ENCODE assay signal across 35 cellular contexts in genomic region chr2:202449344-202449743, GRCh38.
"Had no signal": no experiment of that assay in that cellular context is flagged by ENCODE, and none has a peak within 500 bp of the region (broad histone marks: within the 10 kb centered on the region; RNA-seq: fewer than 3 reads in every experiment).

No MANE protein-coding gene starts in this region.

- H3K27me3 Mint-ChIP-seq: activated CD4-positive, alpha-beta T cell treated with anti-CD3 and anti-CD28 coated beads for 36 hours; activated CD8-positive, alpha-beta T cell treated with anti-CD3 and anti-CD28 coated beads for 36 hours; activated naive CD8-positive, alpha-beta T cell; activated T-helper 17 cell treated with anti-CD3 and anti-CD28 coated beads, Interleukin-2, amount 50 U/mL, for 72 hours; effector memory CD8-positive, alpha-beta T cell; T-helper 17 cell had no signal

- H3K9me3 Mint-ChIP-seq: activated T-cell treated with anti-CD3 and anti-CD28 coated beads, Interleukin-2, amount 50 U/mL, for 4 hours; activated T-helper 17 cell treated with anti-CD3 and anti-CD28 coated beads, Interleukin-2, amount 50 U/mL, for 72 hours; effector memory CD8-positive, alpha-beta T cell; T-helper 2 cell treated with Interferon-gamma antibody and Interleukin-4, amounts not matched to agents 5 μg/mL and 100 μg/mL, for 36 hours had no signal

- H3K36me3 ChIP-seq: brain microvascular endothelial cell, esophagus muscularis mucosa had no signal

- H3K4me3 Mint-ChIP-seq: activated CD4-positive, alpha-beta T cell treated with anti-CD3 and anti-CD28 coated beads for 36 hours; activated CD8-positive, alpha-beta T cell treated with anti-CD3 and anti-CD28 coated beads for 36 hours; activated naive CD8-positive, alpha-beta T cell; activated T-cell treated with anti-CD3 and anti-CD28 coated beads, Interleukin-2, amount 50 U/mL, for 4 hours; activated T-helper 17 cell treated with anti-CD3 and anti-CD28 coated beads, Interleukin-2, amount 50 U/mL, for 72 hours; effector memory CD8-positive, alpha-beta T cell; T-helper 17 cell; T-helper 2 cell treated with Interferon-gamma antibody and Interleukin-4, amounts not matched to agents 5 μg/mL and 100 μg/mL, for 36 hours had no signal

- ATAC-seq: activated CD4-positive, alpha-beta T cell treated with anti-CD3 and anti-CD28 coated beads for 36 hours; activated CD8-positive, alpha-beta T cell treated with anti-CD3 and anti-CD28 coated beads for 36 hours; activated T-cell treated with anti-CD3 and anti-CD28 coated beads, Interleukin-2, amount 50 U/mL, for 4 hours; activated T-helper 17 cell treated with anti-CD3 and anti-CD28 coated beads, Interleukin-2, amount 50 U/mL, for 72 hours; effector memory CD8-positive, alpha-beta T cell; foreskin keratinocyte; gastrocnemius medialis; T-helper 17 cell had no signal

- H3K27ac ChIP-seq: brain microvascular endothelial cell, foreskin keratinocyte, gastrocnemius medialis had no signal

- H3K27me3 ChIP-seq: brain microvascular endothelial cell, esophagus muscularis mucosa, foreskin keratinocyte, gastrocnemius medialis had no signal

- H3K4me1 Mint-ChIP-seq: activated CD4-positive, alpha-beta T cell treated with anti-CD3 and anti-CD28 coated beads for 36 hours; activated T-helper 17 cell treated with anti-CD3 and anti-CD28 coated beads, Interleukin-2, amount 50 U/mL, for 72 hours had no signal

- FAIRE-seq: astrocyte, bronchial epithelial cell, colon had no signal

- H3K4me3 ChIP-seq: esophagus muscularis mucosa, gastrocnemius medialis had no signal

- H3K4me1 ChIP-seq: gastrocnemius medialis had no signal

- H3K27ac Mint-ChIP-seq: activated CD4-positive, alpha-beta T cell treated with anti-CD3 and anti-CD28 coated beads for 36 hours; activated CD8-positive, alpha-beta T cell treated with anti-CD3 and anti-CD28 coated beads for 36 hours; activated naive CD8-positive, alpha-beta T cell; activated T-helper 17 cell treated with anti-CD3 and anti-CD28 coated beads, Interleukin-2, amount 50 U/mL, for 72 hours; effector memory CD8-positive, alpha-beta T cell; T-helper 17 cell; T-helper 2 cell treated with Interferon-gamma antibody and Interleukin-4, amounts not matched to agents 5 μg/mL and 100 μg/mL, for 36 hours had no signal

- H3K9me3 ChIP-seq: esophagus muscularis mucosa, gastrocnemius medialis had no signal

- DNase-seq: activated CD4-positive, alpha-beta T cell treated with anti-CD3 and anti-CD28 coated beads for 36 hours; activated CD4-positive, alpha-beta T cell treated with anti-CD3 and anti-CD28 coated beads, Interleukin-2, amount 50 U/mL, for 1 hour; activated CD4-positive, alpha-beta T cell treated with anti-CD3 and anti-CD28 coated beads, Interleukin-2, amount 50 U/mL, for 48 hours; activated CD4-positive, CD25-positive, alpha-beta regulatory T cell; activated CD4-positive, CD25-positive, alpha-beta regulatory T cell treated with anti-CD3 and anti-CD28 coated beads, Interleukin-2, amount 50 U/mL, for 72 hours; activated CD8-positive, alpha-beta memory T cell treated with anti-CD3 and anti-CD28 coated beads for 24 hours; activated CD8-positive, alpha-beta T cell treated with anti-CD3 and anti-CD28 coated beads for 36 hours; activated effector memory CD4-positive, alpha-beta T cell treated with Interleukin-2 at 50 U/mL for 16 hours; activated gamma-delta T cell treated with Interleukin-2 at 50 U/mL for 16 hours; activated naive CD4-positive, alpha-beta T cell treated with anti-CD3 and anti-CD28 coated beads, Interleukin-2, amount 50 U/mL, for 16 hours; activated naive CD4-positive, alpha-beta T cell treated with Interleukin-2 at 50 U/mL for 16 hours; activated T-cell treated with anti-CD3 and anti-CD28 coated beads, Interleukin-2, amount 50 U/mL, for 4 hours; amniotic stem cell; anterior cingulate cortex; brain microvascular endothelial cell; caudate nucleus; cortex of kidney; dermis blood vessel endothelial cell; effector CD4-positive, alpha-beta T cell; effector memory CD8-positive, alpha-beta T cell; erythroblast; foreskin keratinocyte; gastrocnemius medialis; glutamatergic neuron; SW 1271; T-helper 1 cell; T-helper 17 cell; T1000 had no signal
